Comparison of ENCODE assay signal across 1 cellular context in the genomic region with DNA sequence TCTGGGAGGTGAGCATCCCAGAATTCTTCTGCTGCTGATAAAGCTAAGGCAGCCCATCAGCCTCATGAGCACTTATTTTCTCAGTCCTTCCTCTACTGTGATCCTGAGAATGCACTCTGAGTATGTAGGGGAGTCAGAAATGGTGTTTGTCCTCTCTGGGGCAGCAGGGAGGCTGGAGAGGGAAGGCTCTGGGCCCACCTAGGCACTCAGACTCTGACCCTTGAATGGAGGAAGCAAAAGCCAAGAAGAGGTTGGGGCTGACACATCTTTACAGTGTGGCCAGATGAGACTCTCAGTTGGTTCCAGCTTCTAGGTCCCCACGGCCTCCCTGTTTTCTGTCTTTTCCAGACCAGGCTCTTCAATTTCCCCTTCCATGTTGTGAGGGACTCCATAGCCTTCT.
TF ChIP-seq lines count a peak whose summit lies in the region.

No MANE protein-coding gene starts in this region.

TF ChIP-seq in IMR-90, 13 proteins besides CTCF, POLR2A, EP300 and RAD21:
- TF ChIP-seq RFX5 (IDR thresholded peaks at IDR 0.05; ENCODE audit: low read depth, low read length): no peak
- TF ChIP-seq MAFK (IDR thresholded peaks at IDR 0.05; ENCODE audit: low read depth, low read length): no peak
- no peak for TF ChIP-seq SMC3 (IDR thresholded peaks at IDR 0.05; ENCODE audit: low read depth, low read length)
- no peak for TF ChIP-seq RCOR1 (IDR thresholded peaks at IDR 0.05; ENCODE audit: insufficient replicate concordance, low read length)
- no peak for TF ChIP-seq MAZ (IDR thresholded peaks at IDR 0.05; ENCODE audit: borderline replicate concordance, low read depth, low read length)
- no peak for TF ChIP-seq BHLHE40 (IDR thresholded peaks at IDR 0.05; ENCODE audit: low read depth, low read length)
- TF ChIP-seq, protein P1, sequence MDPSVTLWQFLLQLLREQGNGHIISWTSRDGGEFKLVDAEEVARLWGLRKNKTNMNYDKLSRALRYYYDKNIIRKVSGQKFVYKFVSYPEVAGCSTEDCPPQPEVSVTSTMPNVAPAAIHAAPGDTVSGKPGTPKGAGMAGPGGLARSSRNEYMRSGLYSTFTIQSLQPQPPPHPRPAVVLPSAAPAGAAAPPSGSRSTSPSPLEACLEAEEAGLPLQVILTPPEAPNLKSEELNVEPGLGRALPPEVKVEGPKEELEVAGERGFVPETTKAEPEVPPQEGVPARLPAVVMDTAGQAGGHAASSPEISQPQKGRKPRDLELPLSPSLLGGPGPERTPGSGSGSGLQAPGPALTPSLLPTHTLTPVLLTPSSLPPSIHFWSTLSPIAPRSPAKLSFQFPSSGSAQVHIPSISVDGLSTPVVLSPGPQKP (IDR thresholded peaks at IDR 0.05; ENCODE audit: borderline replicate concordance, low read depth, low read length): no peak
- TF ChIP-seq NFE2L2 (IDR thresholded peaks at IDR 0.05; ENCODE audit: low read depth, low read length): no peak
- TF ChIP-seq MXI1 (IDR thresholded peaks at IDR 0.05; ENCODE audit: borderline replicate concordance, low read depth, low read length): no peak
- TF ChIP-seq, protein P2, sequence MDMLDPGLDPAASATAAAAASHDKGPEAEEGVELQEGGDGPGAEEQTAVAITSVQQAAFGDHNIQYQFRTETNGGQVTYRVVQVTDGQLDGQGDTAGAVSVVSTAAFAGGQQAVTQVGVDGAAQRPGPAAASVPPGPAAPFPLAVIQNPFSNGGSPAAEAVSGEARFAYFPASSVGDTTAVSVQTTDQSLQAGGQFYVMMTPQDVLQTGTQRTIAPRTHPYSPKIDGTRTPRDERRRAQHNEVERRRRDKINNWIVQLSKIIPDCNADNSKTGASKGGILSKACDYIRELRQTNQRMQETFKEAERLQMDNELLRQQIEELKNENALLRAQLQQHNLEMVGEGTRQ (IDR thresholded peaks at IDR 0.05; ENCODE audit: low read depth, low read length): no peak
- no peak for TF ChIP-seq CEBPB (IDR thresholded peaks at IDR 0.05; ENCODE audit: low read depth, low read length)
- TF ChIP-seq CHD1 (IDR thresholded peaks at IDR 0.05; ENCODE audit: low read depth, low read length): no peak
- no peak for TF ChIP-seq FOS (IDR thresholded peaks at IDR 0.05; ENCODE audit: low read depth, low read length)
TF ChIP-seq in IMR-90: peak in this region for 0.
